ENCODE assay signal across 1 cellular context in genomic region chr12:54304187-54304810, GRCh38.
A peak's percentile ranks its signal among the peaks of the same experiment; 100 is the strongest.
TF ChIP-seq lines count a peak whose summit lies in the region.

No MANE protein-coding gene starts in this region.

TF ChIP-seq in HepG2, 621 proteins besides CTCF, POLR2A, EP300 and RAD21 (continued from another document and continues in another):
- TF ChIP-seq FOXP4 (CRISPR knock-in tag; IDR thresholded peaks at IDR 0.05): peak; percentile 69
- peak; percentile 85 for TF ChIP-seq RARA (CRISPR knock-in tag; IDR thresholded peaks at IDR 0.05)
- TF ChIP-seq BATF2 (CRISPR knock-in tag; IDR thresholded peaks at IDR 0.05): 0 out of 2 replicates have a peak, but pooled peaks have one; percentile 40
- no peak for TF ChIP-seq NONO (IDR thresholded peaks at IDR 0.05)
- TF ChIP-seq NONO (CRISPR knock-in tag; conservative IDR thresholded peaks at IDR 0.05): peak; percentile 89
- peak; percentile 53; the same call in 1 of the 2 replicates for TF ChIP-seq IRF2 (CRISPR knock-in tag; IDR thresholded peaks at IDR 0.05)
- 0 out of 2 replicates have a peak, but pooled peaks have one; percentile 13 for TF ChIP-seq STAT5B (CRISPR knock-in tag; IDR thresholded peaks at IDR 0.05)
- TF ChIP-seq ZMYM4 (CRISPR knock-in tag; IDR thresholded peaks at IDR 0.05): no peak
- no peak for TF ChIP-seq MXI1 (IDR thresholded peaks at IDR 0.05; ENCODE audit: borderline replicate concordance, low read depth, low read length)
- TF ChIP-seq FOXP1 (IDR thresholded peaks at IDR 0.05): no peak
- TF ChIP-seq FOXP1 (CRISPR knock-in tag; IDR thresholded peaks at IDR 0.05): peak; percentile 54
- TF ChIP-seq SMAD3 (CRISPR knock-in tag; IDR thresholded peaks at IDR 0.05): peak; percentile 72; the same call in 1 of the 2 replicates
- no peak for TF ChIP-seq ZNF337 (CRISPR knock-in tag; IDR thresholded peaks at IDR 0.05; ENCODE audit: borderline replicate concordance, low read depth)
- no peak for TF ChIP-seq ZFP82 (CRISPR knock-in tag; IDR thresholded peaks at IDR 0.05; ENCODE audit: borderline replicate concordance)
- no peak for TF ChIP-seq PRDM15 (CRISPR knock-in tag; IDR thresholded peaks at IDR 0.05)
- TF ChIP-seq ZBTB10 (CRISPR knock-in tag; IDR thresholded peaks at IDR 0.05; ENCODE audit: borderline replicate concordance): peak; percentile 57; the same call in 1 of the 2 replicates
- TF ChIP-seq ZFP1 (CRISPR knock-in tag; IDR thresholded peaks at IDR 0.05): peak; percentile 66; the same call in 1 of the 2 replicates
- TF ChIP-seq MIER2 (CRISPR knock-in tag; IDR thresholded peaks at IDR 0.05): peak; percentile 62; the same call in 1 of the 2 replicates
- TF ChIP-seq TFAP4 (IDR thresholded peaks at IDR 0.05; ENCODE audit: borderline replicate concordance, low read depth): no peak
- no peak for TF ChIP-seq CCAR2 (optimal IDR thresholded peaks at IDR 0.05; ENCODE audit: low read depth, low read length)
- no peak for TF ChIP-seq ZMAT5 (CRISPR knock-in tag; IDR thresholded peaks at IDR 0.05; ENCODE audit: borderline replicate concordance, low read depth)
- TF ChIP-seq HMGA1 (CRISPR knock-in tag; conservative IDR thresholded peaks at IDR 0.05): no peak
- TF ChIP-seq ATF2 (CRISPR knock-in tag; IDR thresholded peaks at IDR 0.05): peak; percentile 48; the same call in 1 of the 2 replicates
- TF ChIP-seq NFAT5 (CRISPR knock-in tag; IDR thresholded peaks at IDR 0.05): no peak
- TF ChIP-seq ZNF660 (CRISPR knock-in tag; IDR thresholded peaks at IDR 0.05; ENCODE audit: borderline replicate concordance, low read depth): no peak
- no peak for TF ChIP-seq SNAI1 (CRISPR knock-in tag; IDR thresholded peaks at IDR 0.05; ENCODE audit: borderline replicate concordance)
- TF ChIP-seq JARID2 (CRISPR knock-in tag; IDR thresholded peaks at IDR 0.05; ENCODE audit: insufficient replicate concordance): no peak
- TF ChIP-seq ZNF33A (CRISPR knock-in tag; IDR thresholded peaks at IDR 0.05; ENCODE audit: borderline replicate concordance): no peak
- TF ChIP-seq GATAD2A (CRISPR knock-in tag; IDR thresholded peaks at IDR 0.05): peak; percentile 88
- no peak for TF ChIP-seq KDM5B (CRISPR knock-in tag; IDR thresholded peaks at IDR 0.05; ENCODE audit: borderline replicate concordance)
- no peak for TF ChIP-seq ZNF879 (CRISPR knock-in tag; IDR thresholded peaks at IDR 0.05)
- no peak for TF ChIP-seq ZZZ3 (CRISPR knock-in tag; IDR thresholded peaks at IDR 0.05; ENCODE audit: borderline replicate concordance)
- peak; percentile 56; the same call in 1 of the 2 replicates for TF ChIP-seq ZNF768 (CRISPR knock-in tag; IDR thresholded peaks at IDR 0.05)
- peak; percentile 83 for TF ChIP-seq SP5 (CRISPR knock-in tag; IDR thresholded peaks at IDR 0.05; ENCODE audit: borderline replicate concordance, low read depth)
- peak; percentile 86 for TF ChIP-seq ZNF335 (CRISPR knock-in tag; IDR thresholded peaks at IDR 0.05)
- peak; percentile 55; the same call in 1 of the 2 replicates for TF ChIP-seq NR2C2 (CRISPR knock-in tag; IDR thresholded peaks at IDR 0.05; ENCODE audit: borderline replicate concordance)
- 0 out of 2 replicates have a peak, but pooled peaks have one; percentile 29 for TF ChIP-seq REPIN1 (CRISPR knock-in tag; IDR thresholded peaks at IDR 0.05; ENCODE audit: borderline replicate concordance, low read depth)
- peak; percentile 33; the same call in 1 of the 2 replicates for TF ChIP-seq SOX13 (IDR thresholded peaks at IDR 0.05)
- TF ChIP-seq SOX13 (CRISPR knock-in tag; conservative IDR thresholded peaks at IDR 0.05 in 1 of 2, IDR thresholded peaks at IDR 0.05 in 1 of 2): peak in 1 of 2 experiments; percentile 82; a peak in 2 of 4 replicates
- TF ChIP-seq ARNT (IDR thresholded peaks at IDR 0.05): no peak
- peak; percentile 85 for TF ChIP-seq ZSCAN22 (CRISPR knock-in tag; IDR thresholded peaks at IDR 0.05)
- peak; percentile 58 for TF ChIP-seq HNF4A (CRISPR knock-in tag; IDR thresholded peaks at IDR 0.05)
- no peak for TF ChIP-seq CSRNP1 (CRISPR knock-in tag; IDR thresholded peaks at IDR 0.05)
- 0 out of 2 replicates have a peak, but pooled peaks have one; percentile 48 for TF ChIP-seq TCF7 (IDR thresholded peaks at IDR 0.05; ENCODE audit: low read depth)
- 0 out of 2 replicates have a peak, but pooled peaks have one; percentile 23 for TF ChIP-seq DRAP1 (CRISPR knock-in tag; IDR thresholded peaks at IDR 0.05)
